In genomic region chr3:163422671-163423070, GRCh38 we compare ENCODE assay signal across 22 cellular contexts.
"Had no signal": no experiment of that assay in that cellular context is flagged by ENCODE, and none has a peak within 500 bp of the region (broad histone marks: within the 10 kb centered on the region; RNA-seq: fewer than 3 reads in every experiment).

No MANE protein-coding gene starts in this region.

- H3K4me3 ChIP-seq: coronary artery, lung, psoas muscle, spleen, tibial artery had no signal

- DNase-seq: effector CD4-positive, alpha-beta T cell; endodermal cell; erythroblast; foreskin keratinocyte; left colon; left ventricle myocardium superior; mesendoderm; naive thymus-derived CD4-positive, alpha-beta T cell; nephron progenitor cell; retina; spleen; stimulated activated CD4-positive, alpha-beta T cell treated with anti-CD3 and anti-CD28 coated beads, Interleukin-15, amount 100 ng/mL, for 24 hours; stimulated activated CD4-positive, alpha-beta T cell treated with anti-CD3 and anti-CD28 coated beads, Interleukin-1b, Interleukin-23, amount 100 ng/mL, for 48 hours; stimulated activated CD4-positive, alpha-beta T cell treated with anti-CD3 and anti-CD28 coated beads, Interleukin-4, amount 100 ng/mL, for 24 hours; tibial artery had no signal

- H3K27ac ChIP-seq: coronary artery, foreskin keratinocyte, neutrophil, psoas muscle, spleen, tibial artery had no signal

- ATAC-seq: foreskin keratinocyte; left colon; left ventricle myocardium superior; naive thymus-derived CD4-positive, alpha-beta T cell; psoas muscle; sciatic nerve; stimulated activated memory B cell treated with anti-CD40 and anti-IgM and Interleukin-4, amounts not matched to agents 10 μg/mL and 1 μg/mL and 100 μg/mL, for 72 hours had no signal

- H3K9me3 ChIP-seq: neutrophil, psoas muscle, tibial artery had no signal

- FAIRE-seq: endothelial cell of umbilical vein had no signal

- H3K27me3 ChIP-seq: foreskin keratinocyte, neutrophil, spleen, tibial artery had no signal

- H3K36me3 ChIP-seq: neutrophil, spleen, tibial artery had no signal

- H3K4me1 ChIP-seq: foreskin keratinocyte, psoas muscle, spleen, tibial artery had no signal
